Comparison of ENCODE assay signal across 1 cellular context in the genomic region with DNA sequence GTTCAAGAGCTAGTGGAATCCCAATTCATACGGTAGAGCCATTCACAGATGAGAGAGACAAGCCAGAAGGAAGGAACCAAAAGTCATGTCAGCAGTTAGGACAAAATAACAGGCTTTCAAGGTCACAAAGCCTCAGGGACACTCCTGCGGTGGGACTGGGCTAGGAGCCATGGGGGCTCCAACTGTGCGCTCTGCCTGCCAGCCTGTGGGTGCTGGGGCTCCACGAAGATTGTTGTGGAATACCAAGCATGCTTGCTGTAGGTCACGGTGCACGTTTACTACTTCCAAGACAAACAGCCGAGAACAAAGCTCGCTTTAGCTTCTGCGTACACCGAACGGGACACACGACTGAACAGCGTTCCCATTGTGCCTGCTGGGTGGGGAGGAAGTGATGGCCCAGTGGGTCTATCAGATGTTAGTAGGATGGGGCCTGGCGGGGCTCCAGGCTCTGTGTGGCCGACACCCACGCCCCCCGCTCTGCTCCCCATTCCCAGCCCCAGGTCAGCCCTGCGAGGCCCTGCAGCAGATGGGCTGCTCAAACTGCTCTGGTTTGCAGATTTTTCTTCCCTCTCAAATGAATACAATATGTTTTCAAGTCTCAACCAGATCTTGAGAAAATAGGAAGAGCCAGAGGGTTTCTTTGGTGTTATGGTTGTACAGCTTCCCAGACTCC.
TF ChIP-seq lines count a peak whose summit lies in the region.

No MANE protein-coding gene starts in this region.

TF ChIP-seq in HepG2, 621 proteins besides CTCF, POLR2A, EP300 and RAD21 (continued from another document and continues in another):
- TF ChIP-seq, protein P1, sequence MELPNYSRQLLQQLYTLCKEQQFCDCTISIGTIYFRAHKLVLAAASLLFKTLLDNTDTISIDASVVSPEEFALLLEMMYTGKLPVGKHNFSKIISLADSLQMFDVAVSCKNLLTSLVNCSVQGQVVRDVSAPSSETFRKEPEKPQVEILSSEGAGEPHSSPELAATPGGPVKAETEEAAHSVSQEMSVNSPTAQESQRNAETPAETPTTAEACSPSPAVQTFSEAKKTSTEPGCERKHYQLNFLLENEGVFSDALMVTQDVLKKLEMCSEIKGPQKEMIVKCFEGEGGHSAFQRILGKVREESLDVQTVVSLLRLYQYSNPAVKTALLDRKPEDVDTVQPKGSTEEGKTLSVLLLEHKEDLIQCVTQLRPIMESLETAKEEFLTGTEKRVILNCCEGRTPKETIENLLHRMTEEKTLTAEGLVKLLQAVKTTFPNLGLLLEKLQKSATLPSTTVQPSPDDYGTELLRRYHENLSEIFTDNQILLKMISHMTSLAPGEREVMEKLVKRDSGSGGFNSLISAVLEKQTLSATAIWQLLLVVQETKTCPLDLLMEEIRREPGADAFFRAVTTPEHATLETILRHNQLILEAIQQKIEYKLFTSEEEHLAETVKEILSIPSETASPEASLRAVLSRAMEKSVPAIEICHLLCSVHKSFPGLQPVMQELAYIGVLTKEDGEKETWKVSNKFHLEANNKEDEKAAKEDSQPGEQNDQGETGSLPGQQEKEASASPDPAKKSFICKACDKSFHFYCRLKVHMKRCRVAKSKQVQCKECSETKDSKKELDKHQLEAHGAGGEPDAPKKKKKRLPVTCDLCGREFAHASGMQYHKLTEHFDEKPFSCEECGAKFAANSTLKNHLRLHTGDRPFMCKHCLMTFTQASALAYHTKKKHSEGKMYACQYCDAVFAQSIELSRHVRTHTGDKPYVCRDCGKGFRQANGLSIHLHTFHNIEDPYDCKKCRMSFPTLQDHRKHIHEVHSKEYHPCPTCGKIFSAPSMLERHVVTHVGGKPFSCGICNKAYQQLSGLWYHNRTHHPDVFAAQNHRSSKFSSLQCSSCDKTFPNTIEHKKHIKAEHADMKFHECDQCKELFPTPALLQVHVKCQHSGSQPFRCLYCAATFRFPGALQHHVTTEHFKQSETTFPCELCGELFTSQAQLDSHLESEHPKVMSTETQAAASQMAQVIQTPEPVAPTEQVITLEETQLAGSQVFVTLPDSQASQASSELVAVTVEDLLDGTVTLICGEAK (IDR thresholded peaks at IDR 0.05) = no peak
- TF ChIP-seq, protein P1 (CRISPR knock-in tag; IDR thresholded peaks at IDR 0.05) = peak; percentile 51; the same call in 1 of the 2 replicates
- TF ChIP-seq DMAP1 (CRISPR knock-in tag; IDR thresholded peaks at IDR 0.05) (peak; percentile 88), RELA (CRISPR knock-in tag; IDR thresholded peaks at IDR 0.05) (peak; percentile 65; the same call in 1 of the 2 replicates), ZNF639 (CRISPR knock-in tag; conservative IDR thresholded peaks at IDR 0.05) (0 out of 2 replicates have a peak, but pooled peaks have one; percentile 40), YEATS2 (CRISPR knock-in tag; IDR thresholded peaks at IDR 0.05; ENCODE audit: borderline replicate concordance) (no peak), ZNF331 (CRISPR knock-in tag; IDR thresholded peaks at IDR 0.05) (peak; percentile 79; the same call in 1 of the 2 replicates), ZSCAN31 (CRISPR knock-in tag; IDR thresholded peaks at IDR 0.05; ENCODE audit: low read depth) (peak; percentile 88; the same call in 1 of the 2 replicates), RORA (CRISPR knock-in tag; IDR thresholded peaks at IDR 0.05) (no peak), FLYWCH1 (CRISPR knock-in tag; IDR thresholded peaks at IDR 0.05) (no peak), NCOA5 (CRISPR knock-in tag; IDR thresholded peaks at IDR 0.05) (no peak), BATF2 (CRISPR knock-in tag; IDR thresholded peaks at IDR 0.05) (0 out of 2 replicates have a peak, but pooled peaks have one; percentile 69), PCBP2 (optimal IDR thresholded peaks at IDR 0.05; ENCODE audit: low read depth, low read length, poor library complexity, severe bottlenecking) (no peak), ZNF362 (CRISPR knock-in tag; IDR thresholded peaks at IDR 0.05; ENCODE audit: borderline replicate concordance) (no peak; the same call in 1 of the 2 replicates), ZSCAN30 (CRISPR knock-in tag; IDR thresholded peaks at IDR 0.05) (no peak), GABPB1 (CRISPR knock-in tag; IDR thresholded peaks at IDR 0.05) (peak; percentile 39), PCBP1 (IDR thresholded peaks at IDR 0.05; ENCODE audit: borderline replicate concordance, low read depth, low read length) (no peak), IKZF4 (CRISPR knock-in tag; IDR thresholded peaks at IDR 0.05; ENCODE audit: borderline replicate concordance, low read depth, not compliant biosample characterization) (no peak), ZNF501 (CRISPR knock-in tag; IDR thresholded peaks at IDR 0.05) (peak; percentile 66), CHD4 (IDR thresholded peaks at IDR 0.05; ENCODE audit: borderline replicate concordance, low read length) (no peak), STAG1 (CRISPR knock-in tag; IDR thresholded peaks at IDR 0.05) (peak; percentile 27), ZNF276 (CRISPR knock-in tag; IDR thresholded peaks at IDR 0.05; ENCODE audit: low read depth) (0 out of 2 replicates have a peak, but pooled peaks have one; percentile 29), STAT5B (CRISPR knock-in tag; IDR thresholded peaks at IDR 0.05) (no peak; the same call in 1 of the 2 replicates), KLF6 (CRISPR knock-in tag; IDR thresholded peaks at IDR 0.05) (no peak), SMC3 (IDR thresholded peaks at IDR 0.05; ENCODE audit: low read length) (no peak), ZBTB14 (CRISPR knock-in tag; IDR thresholded peaks at IDR 0.05) (no peak), TRIM24 (CRISPR knock-in tag; IDR thresholded peaks at IDR 0.05) (0 out of 2 replicates have a peak, but pooled peaks have one; percentile 43), NFE2L1 (CRISPR knock-in tag; IDR thresholded peaks at IDR 0.05; ENCODE audit: borderline replicate concordance) (no peak), ZNF546 (CRISPR knock-in tag; conservative IDR thresholded peaks at IDR 0.05) (no peak; the same call in 1 of the 2 replicates), ISL2 (CRISPR knock-in tag; IDR thresholded peaks at IDR 0.05) (peak; percentile 77; the same call in 1 of the 2 replicates), HOXA9 (CRISPR knock-in tag; IDR thresholded peaks at IDR 0.05; ENCODE audit: borderline replicate concordance) (no peak), NCOA2 (CRISPR knock-in tag; IDR thresholded peaks at IDR 0.05) (peak; percentile 82), ZNF350 (CRISPR knock-in tag; IDR thresholded peaks at IDR 0.05; ENCODE audit: borderline replicate concordance, low read depth) (peak; percentile 31; the same call in 1 of the 2 replicates), ZNF317 (CRISPR knock-in tag; IDR thresholded peaks at IDR 0.05) (peak; percentile 82; the same call in 1 of the 2 replicates), KAT7 (CRISPR knock-in tag; IDR thresholded peaks at IDR 0.05; ENCODE audit: borderline replicate concordance) (0 out of 2 replicates have a peak, but pooled peaks have one; percentile 40), ZNF562 (CRISPR knock-in tag; IDR thresholded peaks at IDR 0.05; ENCODE audit: borderline replicate concordance) (no peak)
- TF ChIP-seq, protein P2, sequence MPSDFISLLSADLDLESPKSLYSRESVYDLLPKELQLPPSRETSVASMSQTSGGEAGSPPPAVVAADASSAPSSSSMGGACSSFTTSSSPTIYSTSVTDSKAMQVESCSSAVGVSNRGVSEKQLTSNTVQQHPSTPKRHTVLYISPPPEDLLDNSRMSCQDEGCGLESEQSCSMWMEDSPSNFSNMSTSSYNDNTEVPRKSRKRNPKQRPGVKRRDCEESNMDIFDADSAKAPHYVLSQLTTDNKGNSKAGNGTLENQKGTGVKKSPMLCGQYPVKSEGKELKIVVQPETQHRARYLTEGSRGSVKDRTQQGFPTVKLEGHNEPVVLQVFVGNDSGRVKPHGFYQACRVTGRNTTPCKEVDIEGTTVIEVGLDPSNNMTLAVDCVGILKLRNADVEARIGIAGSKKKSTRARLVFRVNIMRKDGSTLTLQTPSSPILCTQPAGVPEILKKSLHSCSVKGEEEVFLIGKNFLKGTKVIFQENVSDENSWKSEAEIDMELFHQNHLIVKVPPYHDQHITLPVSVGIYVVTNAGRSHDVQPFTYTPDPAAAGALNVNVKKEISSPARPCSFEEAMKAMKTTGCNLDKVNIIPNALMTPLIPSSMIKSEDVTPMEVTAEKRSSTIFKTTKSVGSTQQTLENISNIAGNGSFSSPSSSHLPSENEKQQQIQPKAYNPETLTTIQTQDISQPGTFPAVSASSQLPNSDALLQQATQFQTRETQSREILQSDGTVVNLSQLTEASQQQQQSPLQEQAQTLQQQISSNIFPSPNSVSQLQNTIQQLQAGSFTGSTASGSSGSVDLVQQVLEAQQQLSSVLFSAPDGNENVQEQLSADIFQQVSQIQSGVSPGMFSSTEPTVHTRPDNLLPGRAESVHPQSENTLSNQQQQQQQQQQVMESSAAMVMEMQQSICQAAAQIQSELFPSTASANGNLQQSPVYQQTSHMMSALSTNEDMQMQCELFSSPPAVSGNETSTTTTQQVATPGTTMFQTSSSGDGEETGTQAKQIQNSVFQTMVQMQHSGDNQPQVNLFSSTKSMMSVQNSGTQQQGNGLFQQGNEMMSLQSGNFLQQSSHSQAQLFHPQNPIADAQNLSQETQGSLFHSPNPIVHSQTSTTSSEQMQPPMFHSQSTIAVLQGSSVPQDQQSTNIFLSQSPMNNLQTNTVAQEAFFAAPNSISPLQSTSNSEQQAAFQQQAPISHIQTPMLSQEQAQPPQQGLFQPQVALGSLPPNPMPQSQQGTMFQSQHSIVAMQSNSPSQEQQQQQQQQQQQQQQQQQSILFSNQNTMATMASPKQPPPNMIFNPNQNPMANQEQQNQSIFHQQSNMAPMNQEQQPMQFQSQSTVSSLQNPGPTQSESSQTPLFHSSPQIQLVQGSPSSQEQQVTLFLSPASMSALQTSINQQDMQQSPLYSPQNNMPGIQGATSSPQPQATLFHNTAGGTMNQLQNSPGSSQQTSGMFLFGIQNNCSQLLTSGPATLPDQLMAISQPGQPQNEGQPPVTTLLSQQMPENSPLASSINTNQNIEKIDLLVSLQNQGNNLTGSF (CRISPR knock-in tag; IDR thresholded peaks at IDR 0.05) = no peak
